In the genomic region with DNA sequence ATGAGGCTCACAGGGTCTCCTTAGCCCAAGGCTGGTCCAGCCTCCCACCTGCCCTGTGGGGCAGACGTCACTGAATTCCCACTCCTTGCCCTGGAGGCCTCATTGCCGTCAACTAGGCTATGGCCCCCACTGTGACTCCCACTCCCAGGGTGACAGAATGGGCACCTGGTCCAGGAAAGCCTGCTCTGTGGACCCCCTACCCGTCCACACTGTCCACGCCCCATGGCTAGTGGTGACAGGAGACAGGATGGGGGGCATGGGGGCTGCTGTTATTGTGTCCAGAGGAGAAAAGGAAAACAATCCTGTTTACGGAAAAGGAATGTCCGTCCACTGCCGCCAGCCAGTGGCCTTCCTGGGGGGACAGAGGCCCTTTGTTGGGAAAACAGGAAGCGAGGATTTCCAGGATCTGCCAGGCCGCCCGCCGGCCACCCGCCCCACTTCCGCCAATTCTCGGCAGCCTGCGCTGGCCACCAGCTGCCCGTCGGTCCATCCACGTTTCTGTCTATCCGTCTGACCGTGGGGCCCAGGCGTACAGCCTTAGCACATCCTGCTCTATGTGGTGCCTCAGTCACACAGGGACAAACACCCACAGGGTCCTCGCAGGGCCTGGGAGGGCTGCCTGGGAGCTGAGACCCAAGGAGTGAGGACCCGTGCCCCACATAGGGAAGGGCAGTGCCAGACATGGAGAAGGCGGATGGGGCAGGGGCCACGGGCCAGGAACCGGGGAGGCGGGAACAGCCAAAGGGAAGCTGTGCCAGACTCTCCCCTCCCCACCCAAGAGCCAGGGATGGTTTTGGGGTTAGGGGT, we compare ENCODE assay signal across 11 cellular contexts. TPM values are rescaled to one million over a fixed set of nuclear protein-coding genes. Genes with fewer than 3 reads are reported as not detected.
DNase-seq lines count a peak whose midpoint lies in the region; ATAC-seq and TF ChIP-seq lines count a peak whose summit lies in the region.
"Had no signal": no experiment of that assay in that cellular context is flagged by ENCODE, and none has a peak within 500 bp of the region (broad histone marks: within the 10 kb centered on the region; RNA-seq: fewer than 3 reads in every experiment).

No MANE protein-coding gene starts in this region.

- CTCF ChIA-PET in CD8-positive, alpha-beta T cell (lab: Charles Lee) = interaction anchor here (1.2 to 2.3 kb wide), 2 partner anchors 93 kb away, joined by 3 to 8 read pairs; no protein-coding TSS in a partner anchor

- no peak overlapping the region for H3K4me3 ChIP-seq in CD8-positive, alpha-beta T cell (ENCODE audit: low read depth, low read length)

- peaks cover 2% of the 10 kb centered on the region for H3K9me3 Mint-ChIP-seq in CD8-positive, alpha-beta T cell

- H3K27me3 ChIP-seq in CD8-positive, alpha-beta T cell (ENCODE audit: insufficient read depth, low read length) = no peaks in the 10 kb centered on the region

- peaks cover 10% of the 10 kb centered on the region for H3K4me1 Mint-ChIP-seq in CD8-positive, alpha-beta T cell (ENCODE audit: low read depth)

- no peaks in the 10 kb centered on the region for H3K9me3 ChIP-seq in CD8-positive, alpha-beta T cell (ENCODE audit: low read length)

- H3K4me3 Mint-ChIP-seq in CD8-positive, alpha-beta T cell = no peak overlapping the region

- no peak overlapping the region for H3K27ac ChIP-seq in CD8-positive, alpha-beta T cell (ENCODE audit: low read depth, low read length)

- no peak for ATAC-seq in CD8-positive, alpha-beta T cell
- no peak for ATAC-seq in HG02970 (IDR thresholded peaks at IDR 0.05; ENCODE audit: low FRiP score, unreplicated experiment)
- ATAC-seq: activated CD4-positive, CD25-positive, alpha-beta regulatory T cell treated with anti-CD3 and anti-CD28 coated beads, Interleukin-2, amount 50 U/mL, for 24 hours had no signal

- H3K4me1 ChIP-seq in CD8-positive, alpha-beta T cell (ENCODE audit: insufficient read depth, low read length) = peaks cover 21% of the 10 kb centered on the region

- no peaks in the 10 kb centered on the region for H3K27me3 Mint-ChIP-seq in CD8-positive, alpha-beta T cell (ENCODE audit: low read depth)
- H3K27me3 Mint-ChIP-seq: activated naive CD8-positive, alpha-beta T cell treated with anti-CD3 and anti-CD28 coated beads, Interleukin-2, amount 10 ng/mL, durations not matched to agents 7 days and 5 days had no signal

- H3K27ac Mint-ChIP-seq in CD8-positive, alpha-beta T cell = peak overlapping the region; percentile 27
- H3K27ac Mint-ChIP-seq: activated naive CD8-positive, alpha-beta T cell treated with anti-CD3 and anti-CD28 coated beads, Interleukin-2, amount 10 ng/mL, durations not matched to agents 7 days and 5 days had no signal

- TF ChIP-seq CTCF in CD8-positive, alpha-beta T cell (IDR thresholded peaks at IDR 0.05) = no peak

- POLR2A ChIA-PET in CD8-positive, alpha-beta T cell (lab: Charles Lee) = interaction anchor here (0.9 kb wide), 1 partner anchor 23 kb away, joined by 3 read pairs; a partner anchor contains a TSS

- intact Hi-C loops in CD8-positive, alpha-beta T cell (cut with DNase I, micrococcal nuclease) = loop anchor here (2.0 to 10.0 kb wide), 2 partner anchors 33 to 247 kb away; a partner anchor contains a TSS

- no peaks in the 10 kb centered on the region for H3K36me3 Mint-ChIP-seq in CD8-positive, alpha-beta T cell

- H3K36me3 ChIP-seq in CD8-positive, alpha-beta T cell (ENCODE audit: insufficient read depth, low read length) = no peaks in the 10 kb centered on the region

- DNase-seq in CD8-positive, alpha-beta T cell = no peak
- DNase-seq in anterior cingulate cortex (lab: John Stamatoyannopoulos, UW) (peak in 42 of 58 donors; percentile 16 to 79 (median 56)), hypothalamus (lab: John Stamatoyannopoulos, UW) (peak in 42 of 51 donors; percentile 21 to 80 (median 58)), putamen (ENCODE audit: low spot score) (peak; percentile 82), HuH-7.5 (ENCODE audit: low spot score) (no peak), middle frontal gyrus (ENCODE audit: extremely low spot score, low spot score) (no peak)
- no peak for DNase-seq in stimulated activated naive CD4-positive, alpha-beta T cell treated with Interleukin-2 at 50 U/mL for 16 hours (lab: John Stamatoyannopoulos, UW)
- DNase-seq: activated naive CD8-positive, alpha-beta T cell treated with anti-CD3 and anti-CD28 coated beads, Interleukin-2, amount 10 ng/mL, durations not matched to agents 7 days and 5 days; OCI-M1 had no signal

RNA-seq across cellular contexts. Expression of a gene that starts 19.5 kb away (rescaled TPM):
- 10 to 100 TPM; 26.3 to 28.1 TPM for total RNA-seq in CD8-positive, alpha-beta T cell

RNA-seq across cellular contexts. Expression of a gene that starts 19.7 kb away (rescaled TPM):
- 10 to 100 TPM; 11.4 to 15.2 TPM for total RNA-seq in CD8-positive, alpha-beta T cell

RNA-seq across cellular contexts. Expression of a gene that starts 22.6 kb away (rescaled TPM):
- total RNA-seq in CD8-positive, alpha-beta T cell = 100 to 1,000 TPM; 316 to 328 TPM

Comparison
In these comparisons a context has a peak if more than half of its experiments do, and no peak if none do; other contexts are left out.
1. DNase-seq: peak in anterior cingulate cortex (42 of 58), hypothalamus (42 of 51) and putamen (single experiment); none in CD8-positive, alpha-beta T cell (0 of 7), stimulated activated naive CD4-positive, alpha-beta T cell treated with Interleukin-2 at 50 U/mL for 16 hours (single experiment), HuH-7.5 (single experiment) and middle frontal gyrus (single experiment).